In the genomic region with DNA sequence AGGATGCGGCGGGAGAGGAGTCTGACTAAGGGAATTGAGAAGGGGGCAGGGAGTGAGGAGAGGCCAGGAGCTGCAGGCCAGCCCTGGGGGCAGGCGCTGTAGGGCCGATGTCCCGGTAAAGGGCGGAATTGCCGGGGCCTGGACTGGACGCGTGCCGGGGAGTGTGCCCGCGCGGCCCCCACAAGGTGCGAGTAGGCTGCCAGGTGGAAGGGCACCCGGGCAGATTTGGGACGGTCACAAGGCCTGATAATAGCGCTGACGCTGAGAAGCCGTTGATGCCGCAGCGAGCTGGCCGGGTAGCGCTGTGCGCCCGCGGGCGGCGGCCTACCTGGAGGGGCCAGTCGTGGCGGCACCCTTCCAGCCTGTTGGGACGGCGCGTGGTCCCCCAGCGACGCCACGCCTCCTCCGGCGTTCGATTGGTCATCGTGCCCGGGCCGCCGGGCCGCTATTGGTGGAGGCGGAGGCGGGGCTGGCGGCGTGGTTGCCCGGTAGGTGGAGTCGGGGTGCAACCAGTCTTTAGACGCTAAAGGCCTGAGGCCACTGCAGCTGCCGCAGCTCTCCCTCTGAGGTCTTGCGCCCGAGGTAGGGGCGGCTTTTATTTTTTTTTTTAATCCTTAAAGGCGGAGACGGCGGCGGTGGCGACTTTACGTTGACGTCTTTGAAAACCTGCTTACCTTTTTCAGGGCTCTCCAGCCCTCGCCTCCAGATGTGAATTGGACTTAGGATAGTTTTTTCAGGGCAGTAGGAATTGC, we compare ENCODE assay signal across 1 cellular context.
TF ChIP-seq lines count a peak whose summit lies in the region.

No MANE protein-coding gene starts in this region.

TF ChIP-seq in HepG2, 621 proteins besides CTCF, POLR2A, EP300 and RAD21 (continued from another document and continues in another):
- TF ChIP-seq ZNF138 (CRISPR knock-in tag; IDR thresholded peaks at IDR 0.05; ENCODE audit: low read depth) (no peak), ARHGAP35 (CRISPR knock-in tag; IDR thresholded peaks at IDR 0.05; ENCODE audit: borderline replicate concordance) (peak; percentile 93; the same call in 1 of the 2 replicates), PAX8 (CRISPR knock-in tag; IDR thresholded peaks at IDR 0.05; ENCODE audit: borderline replicate concordance) (no peak), NFE2L1 (CRISPR knock-in tag; IDR thresholded peaks at IDR 0.05; ENCODE audit: borderline replicate concordance) (no peak), HES4 (CRISPR knock-in tag; IDR thresholded peaks at IDR 0.05; ENCODE audit: borderline replicate concordance) (peak; percentile 56; the same call in 1 of the 2 replicates), CREM (IDR thresholded peaks at IDR 0.05) (no peak; the same call in 1 of the 2 replicates), CREM (CRISPR knock-in tag; IDR thresholded peaks at IDR 0.05) (no peak), ISX (CRISPR knock-in tag; conservative IDR thresholded peaks at IDR 0.05) (0 out of 2 replicates have a peak, but pooled peaks have one; percentile 16), ZNF430 (CRISPR knock-in tag; IDR thresholded peaks at IDR 0.05) (peak; percentile 82), KDM2A (CRISPR knock-in tag; IDR thresholded peaks at IDR 0.05; ENCODE audit: borderline replicate concordance, low read depth) (peak; percentile 76; the same call in 1 of the 2 replicates), NFYC (CRISPR knock-in tag; IDR thresholded peaks at IDR 0.05) (peak; percentile 94), ZNF333 (CRISPR knock-in tag; IDR thresholded peaks at IDR 0.05; ENCODE audit: borderline replicate concordance) (no peak; the same call in 1 of the 2 replicates), ZNF749 (CRISPR knock-in tag; IDR thresholded peaks at IDR 0.05; ENCODE audit: borderline replicate concordance) (peak; percentile 49; the same call in 1 of the 2 replicates), BRD4 (CRISPR knock-in tag; IDR thresholded peaks at IDR 0.05) (peak; percentile 19; the same call in 1 of the 2 replicates), ZFP82 (CRISPR knock-in tag; IDR thresholded peaks at IDR 0.05; ENCODE audit: borderline replicate concordance) (peak; percentile 93; the same call in 1 of the 2 replicates), ZNF577 (CRISPR knock-in tag; IDR thresholded peaks at IDR 0.05; ENCODE audit: borderline replicate concordance, low read depth) (no peak), RFXAP (CRISPR knock-in tag; IDR thresholded peaks at IDR 0.05; ENCODE audit: borderline replicate concordance) (peak; percentile 97), KLF12 (CRISPR knock-in tag; IDR thresholded peaks at IDR 0.05; ENCODE audit: borderline replicate concordance) (no peak), DMAP1 (CRISPR knock-in tag; IDR thresholded peaks at IDR 0.05) (peak; percentile 63; the same call in 1 of the 2 replicates), RXRB (CRISPR knock-in tag; IDR thresholded peaks at IDR 0.05; ENCODE audit: borderline replicate concordance) (peak; percentile 24; the same call in 1 of the 2 replicates), SRY (CRISPR knock-in tag; IDR thresholded peaks at IDR 0.05) (peak; percentile 93), ZNF616 (CRISPR knock-in tag; IDR thresholded peaks at IDR 0.05; ENCODE audit: low read depth) (peak; percentile 80; the same call in 1 of the 2 replicates), CHD4 (IDR thresholded peaks at IDR 0.05; ENCODE audit: borderline replicate concordance, low read length) (no peak), SMARCE1 (IDR thresholded peaks at IDR 0.05; ENCODE audit: borderline replicate concordance) (no peak), CBX1 (IDR thresholded peaks at IDR 0.05; ENCODE audit: low read depth) (peak; percentile 75), RARA (CRISPR knock-in tag; IDR thresholded peaks at IDR 0.05) (0 out of 2 replicates have a peak, but pooled peaks have one; percentile 7), HOXA3 (CRISPR knock-in tag; IDR thresholded peaks at IDR 0.05) (peak; percentile 46; the same call in 1 of the 2 replicates), HDAC2 (CRISPR knock-in tag; IDR thresholded peaks at IDR 0.05) (no peak), ZNF468 (CRISPR knock-in tag; IDR thresholded peaks at IDR 0.05) (0 out of 2 replicates have a peak, but pooled peaks have one; percentile 42), ETV5 (CRISPR knock-in tag; IDR thresholded peaks at IDR 0.05; ENCODE audit: borderline replicate concordance) (peak; percentile 38; the same call in 1 of the 2 replicates), ZNF556 (CRISPR knock-in tag; IDR thresholded peaks at IDR 0.05; ENCODE audit: borderline replicate concordance) (no peak), AKAP8 (CRISPR knock-in tag; IDR thresholded peaks at IDR 0.05) (no peak), YEATS4 (CRISPR knock-in tag; IDR thresholded peaks at IDR 0.05; ENCODE audit: borderline replicate concordance) (peak; percentile 27; the same call in 1 of the 2 replicates), NRL (CRISPR knock-in tag; IDR thresholded peaks at IDR 0.05; ENCODE audit: borderline replicate concordance) (no peak), ZBTB8A (CRISPR knock-in tag; IDR thresholded peaks at IDR 0.05; ENCODE audit: borderline replicate concordance, low read depth) (peak; percentile 58; the same call in 1 of the 2 replicates), ZNF549 (CRISPR knock-in tag; IDR thresholded peaks at IDR 0.05) (no peak), BHLHE40 (IDR thresholded peaks at IDR 0.05; ENCODE audit: low read length) (no peak), NCOA1 (CRISPR knock-in tag; IDR thresholded peaks at IDR 0.05) (no peak)
- TF ChIP-seq, protein P1, sequence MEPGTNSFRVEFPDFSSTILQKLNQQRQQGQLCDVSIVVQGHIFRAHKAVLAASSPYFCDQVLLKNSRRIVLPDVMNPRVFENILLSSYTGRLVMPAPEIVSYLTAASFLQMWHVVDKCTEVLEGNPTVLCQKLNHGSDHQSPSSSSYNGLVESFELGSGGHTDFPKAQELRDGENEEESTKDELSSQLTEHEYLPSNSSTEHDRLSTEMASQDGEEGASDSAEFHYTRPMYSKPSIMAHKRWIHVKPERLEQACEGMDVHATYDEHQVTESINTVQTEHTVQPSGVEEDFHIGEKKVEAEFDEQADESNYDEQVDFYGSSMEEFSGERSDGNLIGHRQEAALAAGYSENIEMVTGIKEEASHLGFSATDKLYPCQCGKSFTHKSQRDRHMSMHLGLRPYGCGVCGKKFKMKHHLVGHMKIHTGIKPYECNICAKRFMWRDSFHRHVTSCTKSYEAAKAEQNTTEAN (CRISPR knock-in tag; conservative IDR thresholded peaks at IDR 0.05) = peak; percentile 59; the same call in 1 of the 2 replicates
- TF ChIP-seq, protein P2, sequence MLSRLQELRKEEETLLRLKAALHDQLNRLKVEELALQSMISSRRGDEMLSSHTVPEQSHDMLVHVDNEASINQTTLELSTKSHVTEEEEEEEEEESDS (CRISPR knock-in tag; IDR thresholded peaks at IDR 0.05; ENCODE audit: borderline replicate concordance) = no peak
- TF ChIP-seq, protein P3, sequence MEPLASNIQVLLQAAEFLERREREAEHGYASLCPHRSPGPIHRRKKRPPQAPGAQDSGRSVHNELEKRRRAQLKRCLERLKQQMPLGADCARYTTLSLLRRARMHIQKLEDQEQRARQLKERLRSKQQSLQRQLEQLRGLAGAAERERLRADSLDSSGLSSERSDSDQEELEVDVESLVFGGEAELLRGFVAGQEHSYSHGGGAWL (CRISPR knock-in tag; IDR thresholded peaks at IDR 0.05) = peak; percentile 81; the same call in 1 of the 2 replicates
- TF ChIP-seq, protein P4, sequence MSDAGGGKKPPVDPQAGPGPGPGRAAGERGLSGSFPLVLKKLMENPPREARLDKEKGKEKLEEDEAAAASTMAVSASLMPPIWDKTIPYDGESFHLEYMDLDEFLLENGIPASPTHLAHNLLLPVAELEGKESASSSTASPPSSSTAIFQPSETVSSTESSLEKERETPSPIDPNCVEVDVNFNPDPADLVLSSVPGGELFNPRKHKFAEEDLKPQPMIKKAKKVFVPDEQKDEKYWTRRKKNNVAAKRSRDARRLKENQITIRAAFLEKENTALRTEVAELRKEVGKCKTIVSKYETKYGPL (CRISPR knock-in tag; IDR thresholded peaks at IDR 0.05) = no peak
- TF ChIP-seq, protein P5, sequence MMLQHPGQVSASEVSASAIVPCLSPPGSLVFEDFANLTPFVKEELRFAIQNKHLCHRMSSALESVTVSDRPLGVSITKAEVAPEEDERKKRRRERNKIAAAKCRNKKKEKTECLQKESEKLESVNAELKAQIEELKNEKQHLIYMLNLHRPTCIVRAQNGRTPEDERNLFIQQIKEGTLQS (CRISPR knock-in tag; IDR thresholded peaks at IDR 0.05) = peak; percentile 13; the same call in 1 of the 2 replicates
- TF ChIP-seq, protein P6, sequence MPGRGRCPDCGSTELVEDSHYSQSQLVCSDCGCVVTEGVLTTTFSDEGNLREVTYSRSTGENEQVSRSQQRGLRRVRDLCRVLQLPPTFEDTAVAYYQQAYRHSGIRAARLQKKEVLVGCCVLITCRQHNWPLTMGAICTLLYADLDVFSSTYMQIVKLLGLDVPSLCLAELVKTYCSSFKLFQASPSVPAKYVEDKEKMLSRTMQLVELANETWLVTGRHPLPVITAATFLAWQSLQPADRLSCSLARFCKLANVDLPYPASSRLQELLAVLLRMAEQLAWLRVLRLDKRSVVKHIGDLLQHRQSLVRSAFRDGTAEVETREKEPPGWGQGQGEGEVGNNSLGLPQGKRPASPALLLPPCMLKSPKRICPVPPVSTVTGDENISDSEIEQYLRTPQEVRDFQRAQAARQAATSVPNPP (CRISPR knock-in tag; IDR thresholded peaks at IDR 0.05) = no peak
- TF ChIP-seq, protein P7, sequence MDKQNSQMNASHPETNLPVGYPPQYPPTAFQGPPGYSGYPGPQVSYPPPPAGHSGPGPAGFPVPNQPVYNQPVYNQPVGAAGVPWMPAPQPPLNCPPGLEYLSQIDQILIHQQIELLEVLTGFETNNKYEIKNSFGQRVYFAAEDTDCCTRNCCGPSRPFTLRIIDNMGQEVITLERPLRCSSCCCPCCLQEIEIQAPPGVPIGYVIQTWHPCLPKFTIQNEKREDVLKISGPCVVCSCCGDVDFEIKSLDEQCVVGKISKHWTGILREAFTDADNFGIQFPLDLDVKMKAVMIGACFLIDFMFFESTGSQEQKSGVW (CRISPR knock-in tag; IDR thresholded peaks at IDR 0.05; ENCODE audit: borderline replicate concordance) = no peak; the same call in 1 of the 2 replicates
- TF ChIP-seq, protein P8, sequence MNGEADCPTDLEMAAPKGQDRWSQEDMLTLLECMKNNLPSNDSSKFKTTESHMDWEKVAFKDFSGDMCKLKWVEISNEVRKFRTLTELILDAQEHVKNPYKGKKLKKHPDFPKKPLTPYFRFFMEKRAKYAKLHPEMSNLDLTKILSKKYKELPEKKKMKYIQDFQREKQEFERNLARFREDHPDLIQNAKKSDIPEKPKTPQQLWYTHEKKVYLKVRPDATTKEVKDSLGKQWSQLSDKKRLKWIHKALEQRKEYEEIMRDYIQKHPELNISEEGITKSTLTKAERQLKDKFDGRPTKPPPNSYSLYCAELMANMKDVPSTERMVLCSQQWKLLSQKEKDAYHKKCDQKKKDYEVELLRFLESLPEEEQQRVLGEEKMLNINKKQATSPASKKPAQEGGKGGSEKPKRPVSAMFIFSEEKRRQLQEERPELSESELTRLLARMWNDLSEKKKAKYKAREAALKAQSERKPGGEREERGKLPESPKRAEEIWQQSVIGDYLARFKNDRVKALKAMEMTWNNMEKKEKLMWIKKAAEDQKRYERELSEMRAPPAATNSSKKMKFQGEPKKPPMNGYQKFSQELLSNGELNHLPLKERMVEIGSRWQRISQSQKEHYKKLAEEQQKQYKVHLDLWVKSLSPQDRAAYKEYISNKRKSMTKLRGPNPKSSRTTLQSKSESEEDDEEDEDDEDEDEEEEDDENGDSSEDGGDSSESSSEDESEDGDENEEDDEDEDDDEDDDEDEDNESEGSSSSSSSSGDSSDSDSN (CRISPR knock-in tag; IDR thresholded peaks at IDR 0.05) = peak; percentile 90
- TF ChIP-seq, protein P9, sequence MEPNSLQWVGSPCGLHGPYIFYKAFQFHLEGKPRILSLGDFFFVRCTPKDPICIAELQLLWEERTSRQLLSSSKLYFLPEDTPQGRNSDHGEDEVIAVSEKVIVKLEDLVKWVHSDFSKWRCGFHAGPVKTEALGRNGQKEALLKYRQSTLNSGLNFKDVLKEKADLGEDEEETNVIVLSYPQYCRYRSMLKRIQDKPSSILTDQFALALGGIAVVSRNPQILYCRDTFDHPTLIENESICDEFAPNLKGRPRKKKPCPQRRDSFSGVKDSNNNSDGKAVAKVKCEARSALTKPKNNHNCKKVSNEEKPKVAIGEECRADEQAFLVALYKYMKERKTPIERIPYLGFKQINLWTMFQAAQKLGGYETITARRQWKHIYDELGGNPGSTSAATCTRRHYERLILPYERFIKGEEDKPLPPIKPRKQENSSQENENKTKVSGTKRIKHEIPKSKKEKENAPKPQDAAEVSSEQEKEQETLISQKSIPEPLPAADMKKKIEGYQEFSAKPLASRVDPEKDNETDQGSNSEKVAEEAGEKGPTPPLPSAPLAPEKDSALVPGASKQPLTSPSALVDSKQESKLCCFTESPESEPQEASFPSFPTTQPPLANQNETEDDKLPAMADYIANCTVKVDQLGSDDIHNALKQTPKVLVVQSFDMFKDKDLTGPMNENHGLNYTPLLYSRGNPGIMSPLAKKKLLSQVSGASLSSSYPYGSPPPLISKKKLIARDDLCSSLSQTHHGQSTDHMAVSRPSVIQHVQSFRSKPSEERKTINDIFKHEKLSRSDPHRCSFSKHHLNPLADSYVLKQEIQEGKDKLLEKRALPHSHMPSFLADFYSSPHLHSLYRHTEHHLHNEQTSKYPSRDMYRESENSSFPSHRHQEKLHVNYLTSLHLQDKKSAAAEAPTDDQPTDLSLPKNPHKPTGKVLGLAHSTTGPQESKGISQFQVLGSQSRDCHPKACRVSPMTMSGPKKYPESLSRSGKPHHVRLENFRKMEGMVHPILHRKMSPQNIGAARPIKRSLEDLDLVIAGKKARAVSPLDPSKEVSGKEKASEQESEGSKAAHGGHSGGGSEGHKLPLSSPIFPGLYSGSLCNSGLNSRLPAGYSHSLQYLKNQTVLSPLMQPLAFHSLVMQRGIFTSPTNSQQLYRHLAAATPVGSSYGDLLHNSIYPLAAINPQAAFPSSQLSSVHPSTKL (CRISPR knock-in tag; IDR thresholded peaks at IDR 0.05) = peak; percentile 46
